1 cellular context compared by ENCODE assay signal in the genomic region with DNA sequence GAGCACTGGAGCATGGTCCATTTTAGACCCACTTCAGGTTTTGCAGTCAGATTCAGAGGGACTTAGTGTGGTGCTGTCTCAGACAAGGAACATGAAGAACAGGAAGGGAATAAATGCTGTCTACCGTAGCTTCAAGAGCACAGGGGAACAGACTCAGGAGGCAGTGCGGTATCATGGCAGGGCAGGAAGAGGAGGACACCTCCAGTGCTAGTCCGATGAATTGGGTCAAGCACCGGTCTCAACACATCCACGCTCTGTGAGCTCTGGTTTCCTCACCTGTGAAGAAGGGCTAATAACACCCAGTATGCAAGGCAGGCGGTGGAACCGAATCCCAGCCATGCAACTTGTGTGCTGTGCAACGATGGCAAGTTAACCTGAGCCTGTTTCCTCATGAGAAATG.
TF ChIP-seq lines count a peak whose summit lies in the region.

No MANE protein-coding gene starts in this region.

TF ChIP-seq in GM12878, 131 proteins besides CTCF, POLR2A, EP300 and RAD21 (continued from another document):
- no peak for TF ChIP-seq POLR2AphosphoS5 (IDR thresholded peaks at IDR 0.05; ENCODE audit: low read length)
